ENCODE assay signal across 28 cellular contexts in the genomic region with DNA sequence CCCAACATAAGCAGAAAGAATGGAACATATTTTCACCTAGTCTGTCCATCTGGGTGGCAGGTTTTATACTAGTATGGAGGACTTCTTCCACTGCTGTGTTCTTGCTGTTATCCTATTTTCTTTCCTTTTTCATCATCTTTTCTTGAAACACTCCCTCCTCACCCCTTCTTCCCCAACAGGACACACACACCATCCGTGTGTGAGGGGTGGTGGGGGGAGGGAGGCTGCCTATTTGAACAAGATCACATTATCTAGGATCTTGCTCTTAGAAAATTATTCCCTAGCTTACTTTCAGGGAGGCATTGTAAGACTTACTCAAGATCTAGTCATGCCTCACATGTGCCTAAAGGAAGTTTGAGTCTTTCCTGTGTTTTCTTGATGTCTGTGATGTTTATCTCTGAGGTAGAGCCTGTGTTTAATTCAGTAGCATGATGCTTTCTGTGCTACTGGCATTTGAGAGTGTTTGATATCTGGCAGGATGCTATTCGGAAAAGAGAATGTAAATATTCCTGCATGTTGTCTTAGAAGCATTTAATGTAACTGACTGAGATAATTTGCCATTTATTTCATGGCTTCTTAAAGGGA. TPM values are rescaled to one million over a fixed set of nuclear protein-coding genes. Genes with fewer than 3 reads are reported as not detected.
DNase-seq lines count a peak whose midpoint lies in the region; ATAC-seq, FAIRE-seq and TF ChIP-seq lines count a peak whose summit lies in the region.
"Had no signal": no experiment of that assay in that cellular context is flagged by ENCODE, and none has a peak within 500 bp of the region (broad histone marks: within the 10 kb centered on the region; RNA-seq: fewer than 3 reads in every experiment).

No MANE protein-coding gene starts in this region.

- H4K8ac ChIP-seq in mesendoderm (ENCODE audit: low read depth, low read length), result no peak overlapping the region

- H3K36me3 ChIP-seq in HUES64 (ENCODE audit: insufficient read depth, low read length), result no peaks in the 10 kb centered on the region
- H3K36me3 ChIP-seq in ectodermal cell (ENCODE audit: control insufficient read depth, insufficient read depth, low read length), result no peaks in the 10 kb centered on the region
- no peaks in the 10 kb centered on the region for H3K36me3 ChIP-seq in mesendoderm (ENCODE audit: control insufficient read depth, insufficient read depth, low read length)
- H3K36me3 ChIP-seq: BLaER1 treated with 17β-estradiol and CSF1 and Interleukin-3, amounts not matched to agents 10 nM and 100 nM; left lung; spleen had no signal

- peak overlapping the region; percentile 98 for H3K18ac ChIP-seq in mesendoderm (ENCODE audit: low read length)

- no peak overlapping the region for H3K56ac ChIP-seq in mesendoderm (ENCODE audit: low read length)

- H2BK15ac ChIP-seq in mesendoderm (replicated peaks; ENCODE audit: low read depth), result no peak overlapping the region

- no peaks in the 10 kb centered on the region for H3K9me3 Mint-ChIP-seq in activated CD4-positive, alpha-beta memory T cell treated with anti-CD3 and anti-CD28 coated beads for 36 hours
- H3K9me3 Mint-ChIP-seq: activated CD4-positive, alpha-beta T cell treated with anti-CD3 and anti-CD28 coated beads, Interleukin-2, amount 10 ng/mL, durations not matched to agents 7 days and 5 days; activated naive CD4-positive, alpha-beta T cell treated with anti-CD3 and anti-CD28 coated beads, Interleukin-2, amount 10 ng/mL, durations not matched to agents 7 days and 5 days; activated T-helper 1 cell treated with anti-CD3 and anti-CD28 coated beads, Interleukin-12 subunit alpha, Interleukin-12 subunit beta, Interleukin-2, Interleukin-4 antibody, amounts not matched to agents 30 ng/mL and 10 ng/mL and 1 ng/mL, durations not matched to agents 14 hours and 24 hours and 36 hours; natural killer cell treated with Interleukin-12 subunit alpha and Interleukin-12 subunit beta and Interleukin-15 and Interleukin-18, amount 100 ng/mL, for 72 hours; stimulated activated effector memory CD8-positive, alpha-beta T cell treated with anti-CD3 and anti-CD28 coated beads, Interleukin-12 subunit alpha, Interleukin-12 subunit beta, amount 100 ng/mL, for 72 hours had no signal

- intact Hi-C loops in activated CD4-positive, alpha-beta memory T cell treated with anti-CD3 and anti-CD28 coated beads for 36 hours (cut with micrococcal nuclease), result no loop called here

- H3K4me2 ChIP-seq in mesendoderm (ENCODE audit: low read length), result no peak overlapping the region
- H3K4me2 ChIP-seq: BLaER1 treated with 17β-estradiol and CSF1 and Interleukin-3, amounts not matched to agents 10 nM and 100 nM; KMS-11 had no signal

- no peak overlapping the region for H4K5ac ChIP-seq in mesendoderm (ENCODE audit: low read length)

- H2BK5ac ChIP-seq in mesendoderm (ENCODE audit: low read length), result peak overlapping the region; percentile 20

- no peak overlapping the region for H3K4ac ChIP-seq in mesendoderm (ENCODE audit: low read depth, low read length)

- H3K79me1 ChIP-seq in mesendoderm (ENCODE audit: low read length), result no peaks in the 10 kb centered on the region

- H3K4me3 ChIP-seq in HUES64 (ENCODE audit: low read length) (no peak overlapping the region), ectodermal cell (ENCODE audit: insufficient read depth, low read depth, low read length) (no peak overlapping the region), mesendoderm (ENCODE audit: low read length) (no peak overlapping the region)
- H3K4me3 ChIP-seq: BLaER1 treated with 17β-estradiol and CSF1 and Interleukin-3, amounts not matched to agents 10 nM and 100 nM; coronary artery; left lung; spleen had no signal

- no peak for TF ChIP-seq CTCF in D721Med (IDR thresholded peaks at IDR 0.05; ENCODE audit: insufficient read depth, missing control alignments)

- H3K4me1 Mint-ChIP-seq in activated CD4-positive, alpha-beta memory T cell treated with anti-CD3 and anti-CD28 coated beads for 36 hours (ENCODE audit: low read depth), result no peaks in the 10 kb centered on the region
- H3K4me1 Mint-ChIP-seq: activated CD4-positive, alpha-beta T cell treated with anti-CD3 and anti-CD28 coated beads, Interleukin-2, amount 10 ng/mL, durations not matched to agents 7 days and 5 days; activated naive CD4-positive, alpha-beta T cell treated with anti-CD3 and anti-CD28 coated beads, Interleukin-2, amount 10 ng/mL, durations not matched to agents 7 days and 5 days; immature natural killer cell; stimulated activated effector memory CD8-positive, alpha-beta T cell treated with anti-CD3 and anti-CD28 coated beads, Interleukin-12 subunit alpha, Interleukin-12 subunit beta, amount 100 ng/mL, for 72 hours had no signal

- H3K79me2 ChIP-seq in mesendoderm (ENCODE audit: control insufficient read depth, insufficient read depth, low read length), result no peaks in the 10 kb centered on the region

- DNase-seq in D721Med (ENCODE audit: insufficient read length, low spot score) (no peak), mesendoderm (peak; percentile 78), COR-L47 (lab: John Stamatoyannopoulos, UW) (no peak)
- DNase-seq in activated CD4-positive, alpha-beta memory T cell treated with anti-CD3 and anti-CD28 coated beads for 36 hours, result no peak
- DNase-seq: activated CD4-positive, alpha-beta T cell treated with anti-CD3 and anti-CD28 coated beads, Interleukin-2, amount 10 ng/mL, durations not matched to agents 7 days and 5 days; activated naive CD4-positive, alpha-beta T cell treated with anti-CD3 and anti-CD28 coated beads, Interleukin-2, amount 10 ng/mL, durations not matched to agents 7 days and 5 days; head of caudate nucleus; immature natural killer cell; left lung; NCI-H1048; NCI-H187; right cardiac atrium; spleen; stimulated activated CD4-positive, alpha-beta T cell treated with anti-CD3 and anti-CD28 coated beads, Interleukin-2, amount 100 ng/mL, for 48 hours; substantia nigra had no signal

- no peak overlapping the region; the same call in 1 of the 2 replicates for H3K9ac ChIP-seq in HUES64 (ENCODE audit: low read depth, low read length)
- no peak overlapping the region for H3K9ac ChIP-seq in mesendoderm (ENCODE audit: low read length)
- H3K9ac ChIP-seq: BLaER1 treated with 17β-estradiol and CSF1 and Interleukin-3, amounts not matched to agents 10 nM and 100 nM; KMS-11 had no signal

- 69% methylated on average over 1 of the region's 2 CpGs for WGBS in HUES64
- 84 to 87% methylated on average over 1 of the region's 2 CpGs for WGBS in ectodermal cell, 2 experiments
- WGBS in mesendoderm (ENCODE audit: extremely low coverage, insufficient coverage, low lambda C conversion rate), result no CpG with 5 or more reads among the region's 2 CpGs

- 0 out of 2 replicates have a peak overlapping the region, but pooled peaks have one; percentile 10 for H3K27ac ChIP-seq in HUES64 (ENCODE audit: low read depth, low read length)
- peak overlapping the region; percentile 22 for H3K27ac ChIP-seq in ectodermal cell (ENCODE audit: insufficient read depth, low read depth, low read length, poor library complexity, severe bottlenecking)
- H3K27ac ChIP-seq in mesendoderm (ENCODE audit: low read depth, low read length), result no peak overlapping the region
- H3K27ac ChIP-seq: BLaER1 treated with 17β-estradiol and CSF1 and Interleukin-3, amounts not matched to agents 10 nM and 100 nM; coronary artery; KMS-11; left lung; spleen had no signal

- POLR2A ChIA-PET in activated CD4-positive, alpha-beta memory T cell treated with anti-CD3 and anti-CD28 coated beads for 36 hours (lab: Charles Lee), result no interaction called here

- H3K27me3 ChIP-seq in HUES64 (ENCODE audit: insufficient read depth, low read length) (no peaks in the 10 kb centered on the region), ectodermal cell (ENCODE audit: control insufficient read depth, insufficient read depth, low read length, poor library complexity, severe bottlenecking) (no peaks in the 10 kb centered on the region), mesendoderm (ENCODE audit: insufficient read depth, low read length, poor library complexity) (no peaks in the 10 kb centered on the region)
- H3K27me3 ChIP-seq: BLaER1 treated with 17β-estradiol and CSF1 and Interleukin-3, amounts not matched to agents 10 nM and 100 nM; left lung had no signal

- no peak overlapping the region for H2BK120ac ChIP-seq in mesendoderm (ENCODE audit: low read depth, low read length)

- no peak overlapping the region for H2AK5ac ChIP-seq in mesendoderm (ENCODE audit: low read length)

- H3K4me3 Mint-ChIP-seq in activated CD4-positive, alpha-beta memory T cell treated with anti-CD3 and anti-CD28 coated beads for 36 hours, result no peak overlapping the region
- H3K4me3 Mint-ChIP-seq: activated CD4-positive, alpha-beta T cell treated with anti-CD3 and anti-CD28 coated beads, Interleukin-2, amount 10 ng/mL, durations not matched to agents 7 days and 5 days; activated naive CD4-positive, alpha-beta T cell treated with anti-CD3 and anti-CD28 coated beads, Interleukin-2, amount 10 ng/mL, durations not matched to agents 7 days and 5 days; activated T-helper 1 cell treated with anti-CD3 and anti-CD28 coated beads, Interleukin-12 subunit alpha, Interleukin-12 subunit beta, Interleukin-2, Interleukin-4 antibody, amounts not matched to agents 30 ng/mL and 10 ng/mL and 1 ng/mL, durations not matched to agents 14 hours and 24 hours and 36 hours; immature natural killer cell; natural killer cell treated with Interleukin-12 subunit alpha and Interleukin-12 subunit beta and Interleukin-15 and Interleukin-18, amount 100 ng/mL, for 72 hours; stimulated activated effector memory CD8-positive, alpha-beta T cell treated with anti-CD3 and anti-CD28 coated beads, Interleukin-12 subunit alpha, Interleukin-12 subunit beta, amount 100 ng/mL, for 72 hours had no signal

- H3K27ac Mint-ChIP-seq in activated CD4-positive, alpha-beta memory T cell treated with anti-CD3 and anti-CD28 coated beads for 36 hours, result no peak overlapping the region
- H3K27ac Mint-ChIP-seq: activated CD4-positive, alpha-beta T cell treated with anti-CD3 and anti-CD28 coated beads, Interleukin-2, amount 10 ng/mL, durations not matched to agents 7 days and 5 days; activated naive CD4-positive, alpha-beta T cell treated with anti-CD3 and anti-CD28 coated beads, Interleukin-2, amount 10 ng/mL, durations not matched to agents 7 days and 5 days; activated T-helper 1 cell treated with anti-CD3 and anti-CD28 coated beads, Interleukin-12 subunit alpha, Interleukin-12 subunit beta, Interleukin-2, Interleukin-4 antibody, amounts not matched to agents 30 ng/mL and 10 ng/mL and 1 ng/mL, durations not matched to agents 14 hours and 24 hours and 36 hours; immature natural killer cell; natural killer cell treated with Interleukin-12 subunit alpha and Interleukin-12 subunit beta and Interleukin-15 and Interleukin-18, amount 100 ng/mL, for 72 hours; stimulated activated effector memory CD8-positive, alpha-beta T cell treated with anti-CD3 and anti-CD28 coated beads, Interleukin-12 subunit alpha, Interleukin-12 subunit beta, amount 100 ng/mL, for 72 hours had no signal

- CTCF ChIA-PET in activated CD4-positive, alpha-beta memory T cell treated with anti-CD3 and anti-CD28 coated beads for 36 hours (lab: Charles Lee), result no interaction called here

- peaks cover 4% of the 10 kb centered on the region for H3K27me3 Mint-ChIP-seq in activated CD4-positive, alpha-beta memory T cell treated with anti-CD3 and anti-CD28 coated beads for 36 hours

- peak; percentile 46 for FAIRE-seq in D721Med (lab: Jason Lieb, UNC)
- FAIRE-seq: endometrium had no signal

- no peak for ATAC-seq in HG03095 (IDR thresholded peaks at IDR 0.05; ENCODE audit: unreplicated experiment)
- ATAC-seq in GM18498 (IDR thresholded peaks at IDR 0.05; ENCODE audit: unreplicated experiment), result no peak
- ATAC-seq: left lung; natural killer cell treated with Interleukin-12 subunit alpha and Interleukin-12 subunit beta and Interleukin-15 and Interleukin-18, amount 100 ng/mL, for 72 hours; right cardiac atrium; Right ventricle myocardium inferior; stimulated activated effector memory CD8-positive, alpha-beta T cell treated with anti-CD3 and anti-CD28 coated beads, Interleukin-12 subunit alpha, Interleukin-12 subunit beta, amount 100 ng/mL, for 72 hours had no signal

- peaks cover 47% of the 10 kb centered on the region for H3K4me1 ChIP-seq in HUES64 (ENCODE audit: insufficient read depth, low read length)
- peaks cover 38% of the 10 kb centered on the region for H3K4me1 ChIP-seq in ectodermal cell (ENCODE audit: control insufficient read depth, insufficient read depth, low read length)
- peaks cover 14% of the 10 kb centered on the region for H3K4me1 ChIP-seq in mesendoderm (ENCODE audit: control insufficient read depth, low read depth, low read length)
- H3K4me1 ChIP-seq: left lung, spleen had no signal

- no peak overlapping the region for H3K23ac ChIP-seq in mesendoderm (ENCODE audit: low read length)

- H3K36me3 Mint-ChIP-seq in activated CD4-positive, alpha-beta memory T cell treated with anti-CD3 and anti-CD28 coated beads for 36 hours, result no peaks in the 10 kb centered on the region
- H3K36me3 Mint-ChIP-seq: activated naive CD4-positive, alpha-beta T cell treated with anti-CD3 and anti-CD28 coated beads, Interleukin-2, amount 10 ng/mL, durations not matched to agents 7 days and 5 days; immature natural killer cell; natural killer cell treated with Interleukin-12 subunit alpha and Interleukin-12 subunit beta and Interleukin-15 and Interleukin-18, amount 100 ng/mL, for 72 hours; stimulated activated effector memory CD8-positive, alpha-beta T cell treated with anti-CD3 and anti-CD28 coated beads, Interleukin-12 subunit alpha, Interleukin-12 subunit beta, amount 100 ng/mL, for 72 hours had no signal

- H3K9me3 ChIP-seq in HUES64 (ENCODE audit: insufficient read depth, low read depth, low read length), result no peaks in the 10 kb centered on the region
- H3K9me3 ChIP-seq in ectodermal cell (ENCODE audit: control insufficient read depth, low read length), result no peaks in the 10 kb centered on the region
- H3K9me3 ChIP-seq: BLaER1 treated with 17β-estradiol and CSF1 and Interleukin-3, amounts not matched to agents 10 nM and 100 nM; left lung had no signal

RNA-seq across cellular contexts. Expression of a gene that starts 58.7 kb away (rescaled TPM):
- 22.8 TPM for polyA plus RNA-seq in HUES64 (2013, experiment 1 of 2)
- 26.6 TPM for polyA plus RNA-seq in HUES64 (2013, experiment 2 of 2)
- polyA plus RNA-seq in ectodermal cell (2013, experiment 1 of 4), result 280 TPM
- polyA plus RNA-seq in ectodermal cell (2013, experiment 2 of 4), result 365 TPM
- polyA plus RNA-seq in ectodermal cell (2013, experiment 3 of 4), result 176 TPM
- 220 TPM for polyA plus RNA-seq in ectodermal cell (2013, experiment 4 of 4)
- polyA plus RNA-seq in mesendoderm (2013, experiment 1 of 2), result 0.03 TPM
- 0.01 TPM for polyA plus RNA-seq in mesendoderm (2013, experiment 2 of 2)
- not detected for total RNA-seq in activated CD4-positive, alpha-beta memory T cell treated with anti-CD3 and anti-CD28 coated beads for 36 hours
- total RNA-seq: activated CD4-positive, alpha-beta T cell treated with anti-CD3 and anti-CD28 coated beads, Interleukin-2, amount 10 ng/mL, durations not matched to agents 7 days and 5 days; activated T-helper 1 cell treated with anti-CD3 and anti-CD28 coated beads, Interleukin-12 subunit alpha, Interleukin-12 subunit beta, Interleukin-2, Interleukin-4 antibody, amounts not matched to agents 30 ng/mL and 10 ng/mL and 1 ng/mL, durations not matched to agents 14 hours and 24 hours and 36 hours; HT-29; natural killer cell treated with Interleukin-12 subunit alpha and Interleukin-12 subunit beta and Interleukin-15 and Interleukin-18, amount 100 ng/mL, for 72 hours had no signal
